Comparison of ENCODE assay signal across 15 cellular contexts in genomic region chr3:121443456-121443855, GRCh38.
DNase-seq lines count a peak whose midpoint lies in the region; ATAC-seq and TF ChIP-seq lines count a peak whose summit lies in the region.
"Had no signal": no experiment of that assay in that cellular context is flagged by ENCODE, and none has a peak within 500 bp of the region (broad histone marks: within the 10 kb centered on the region; RNA-seq: fewer than 3 reads in every experiment).

No MANE protein-coding gene starts in this region.

- CTCF ChIA-PET in activated naive CD4-positive, alpha-beta T cell treated with anti-CD3 and anti-CD28 coated beads, Interleukin-2, amount 10 ng/mL, durations not matched to agents 7 days and 5 days (lab: Charles Lee): no interaction called here

- H3K4me3 Mint-ChIP-seq in activated naive CD4-positive, alpha-beta T cell treated with anti-CD3 and anti-CD28 coated beads, Interleukin-2, amount 10 ng/mL, durations not matched to agents 7 days and 5 days: no peak overlapping the region
- H3K4me3 Mint-ChIP-seq in central memory CD8-positive, alpha-beta T cell: no peak overlapping the region
- H3K4me3 Mint-ChIP-seq: CD4-positive, alpha-beta T cell; HFFc6 had no signal

- peaks cover 2% of the 10 kb centered on the region for H3K9me3 Mint-ChIP-seq in activated naive CD4-positive, alpha-beta T cell treated with anti-CD3 and anti-CD28 coated beads, Interleukin-2, amount 10 ng/mL, durations not matched to agents 7 days and 5 days
- no peaks in the 10 kb centered on the region for H3K9me3 Mint-ChIP-seq in central memory CD8-positive, alpha-beta T cell
- H3K9me3 Mint-ChIP-seq: CD4-positive, alpha-beta T cell; HFFc6 had no signal

- H3K4me2 ChIP-seq in mesendoderm (ENCODE audit: low read length): no peak overlapping the region
- H3K4me2 ChIP-seq: BLaER1 treated with 17β-estradiol and CSF1 and Interleukin-3, amounts not matched to agents 10 nM and 100 nM had no signal

- no peaks in the 10 kb centered on the region for H3K27me3 Mint-ChIP-seq in activated naive CD4-positive, alpha-beta T cell treated with anti-CD3 and anti-CD28 coated beads, Interleukin-2, amount 10 ng/mL, durations not matched to agents 7 days and 5 days
- H3K27me3 Mint-ChIP-seq in central memory CD8-positive, alpha-beta T cell: no peaks in the 10 kb centered on the region
- H3K27me3 Mint-ChIP-seq: CD4-positive, alpha-beta T cell had no signal

- no peak for DNase-seq in activated naive CD4-positive, alpha-beta T cell treated with anti-CD3 and anti-CD28 coated beads, Interleukin-2, amount 10 ng/mL, durations not matched to agents 7 days and 5 days
- no peak for DNase-seq in activated naive CD4-positive, alpha-beta T cell treated with anti-CD3 and anti-CD28 coated beads, Interleukin-2, amount 50 U/mL, for 16 hours
- no peak for DNase-seq in central memory CD8-positive, alpha-beta T cell (ENCODE audit: low spot score in 2 of 2)
- peak; percentile 59 for DNase-seq in iris pigment epithelial cell (ENCODE audit: low read depth)
- DNase-seq in occipital lobe (lab: John Stamatoyannopoulos, UW): no peak
- DNase-seq in ascending aorta (ENCODE audit: low spot score in 2 of 2): no peak
- DNase-seq in mesendoderm: no peak
- DNase-seq: ACHN; Calu3; CD4-positive, alpha-beta T cell; DMS 273 treated with DMSO at 0.1 percent for 48 hours; HCEC 1CT; HFFc6 had no signal

- H3K18ac ChIP-seq in mesendoderm (ENCODE audit: low read length): no peak overlapping the region

- intact Hi-C loops in ascending aorta (cut with DNase I): no loop called here

- H3K27ac Mint-ChIP-seq in activated naive CD4-positive, alpha-beta T cell treated with anti-CD3 and anti-CD28 coated beads, Interleukin-2, amount 10 ng/mL, durations not matched to agents 7 days and 5 days: peak overlapping the region; percentile 39
- peak overlapping the region; percentile 16 for H3K27ac Mint-ChIP-seq in central memory CD8-positive, alpha-beta T cell (ENCODE audit: low read depth)
- H3K27ac Mint-ChIP-seq: CD4-positive, alpha-beta T cell; HFFc6 had no signal

- WGBS in mesendoderm (ENCODE audit: extremely low coverage, insufficient coverage, low lambda C conversion rate): no CpG with 5 or more reads among the region's 1 CpG

- peaks cover 45% of the 10 kb centered on the region for H3K36me3 Mint-ChIP-seq in activated naive CD4-positive, alpha-beta T cell treated with anti-CD3 and anti-CD28 coated beads, Interleukin-2, amount 10 ng/mL, durations not matched to agents 7 days and 5 days
- peaks cover 2% of the 10 kb centered on the region for H3K36me3 Mint-ChIP-seq in central memory CD8-positive, alpha-beta T cell (ENCODE audit: insufficient read depth)

- H3K23ac ChIP-seq in mesendoderm (ENCODE audit: low read length): no peak overlapping the region

- no peak overlapping the region for H2AK5ac ChIP-seq in mesendoderm (ENCODE audit: low read length)

- no peaks in the 10 kb centered on the region for H3K4me1 ChIP-seq in ascending aorta
- no peaks in the 10 kb centered on the region for H3K4me1 ChIP-seq in mesendoderm (ENCODE audit: control insufficient read depth, low read depth, low read length)
- H3K4me1 ChIP-seq: BLaER1 treated with 17β-estradiol and CSF1 and Interleukin-3, amounts not matched to agents 10 nM and 100 nM had no signal

- no peak overlapping the region for H2BK15ac ChIP-seq in mesendoderm (replicated peaks; ENCODE audit: low read depth)

- H3K4me3 ChIP-seq in ascending aorta (no peak overlapping the region), mesendoderm (ENCODE audit: low read length) (no peak overlapping the region)
- H3K4me3 ChIP-seq: BLaER1 treated with 17β-estradiol and CSF1 and Interleukin-3, amounts not matched to agents 10 nM and 100 nM had no signal

- H3K79me2 ChIP-seq in mesendoderm (ENCODE audit: control insufficient read depth, insufficient read depth, low read length): no peaks in the 10 kb centered on the region

- H3K27me3 ChIP-seq in ascending aorta (no peaks in the 10 kb centered on the region), mesendoderm (ENCODE audit: insufficient read depth, low read length, poor library complexity) (no peaks in the 10 kb centered on the region)
- H3K27me3 ChIP-seq: BLaER1 treated with 17β-estradiol and CSF1 and Interleukin-3, amounts not matched to agents 10 nM and 100 nM had no signal

- no peak for ATAC-seq in central memory CD8-positive, alpha-beta T cell (replicated peaks; ENCODE audit: extremely low read depth, poor library complexity, severe bottlenecking)
- no peak for ATAC-seq in HG03520 (IDR thresholded peaks at IDR 0.05; ENCODE audit: unreplicated experiment)

- no peaks in the 10 kb centered on the region for H3K79me1 ChIP-seq in mesendoderm (ENCODE audit: low read length)

- H3K4me1 Mint-ChIP-seq in activated naive CD4-positive, alpha-beta T cell treated with anti-CD3 and anti-CD28 coated beads, Interleukin-2, amount 10 ng/mL, durations not matched to agents 7 days and 5 days: no peaks in the 10 kb centered on the region
- no peaks in the 10 kb centered on the region for H3K4me1 Mint-ChIP-seq in central memory CD8-positive, alpha-beta T cell

- no peak for TF ChIP-seq CTCF in ascending aorta (IDR thresholded peaks at IDR 0.05)

- H4K5ac ChIP-seq in mesendoderm (ENCODE audit: low read length): no peak overlapping the region

- H3K36me3 ChIP-seq in ascending aorta (no peaks in the 10 kb centered on the region), mesendoderm (ENCODE audit: control insufficient read depth, insufficient read depth, low read length) (no peaks in the 10 kb centered on the region)

- H2BK120ac ChIP-seq in mesendoderm (ENCODE audit: low read depth, low read length): no peak overlapping the region

- H4K8ac ChIP-seq in mesendoderm (ENCODE audit: low read depth, low read length): no peak overlapping the region

- H3K56ac ChIP-seq in mesendoderm (ENCODE audit: low read length): no peak overlapping the region

- H3K9me3 ChIP-seq in ascending aorta: no peaks in the 10 kb centered on the region

- no peak overlapping the region for H2BK5ac ChIP-seq in mesendoderm (ENCODE audit: low read length)

- H3K27ac ChIP-seq in ascending aorta: no peak overlapping the region
- no peak overlapping the region for H3K27ac ChIP-seq in mesendoderm (ENCODE audit: low read depth, low read length)
- H3K27ac ChIP-seq: BLaER1 treated with 17β-estradiol and CSF1 and Interleukin-3, amounts not matched to agents 10 nM and 100 nM had no signal

- H3K9ac ChIP-seq in mesendoderm (ENCODE audit: low read length): no peak overlapping the region
- H3K9ac ChIP-seq: BLaER1 treated with 17β-estradiol and CSF1 and Interleukin-3, amounts not matched to agents 10 nM and 100 nM had no signal

- H3K4ac ChIP-seq in mesendoderm (ENCODE audit: low read depth, low read length): no peak overlapping the region
